ENCODE assay signal across 1 cellular context in the genomic region with DNA sequence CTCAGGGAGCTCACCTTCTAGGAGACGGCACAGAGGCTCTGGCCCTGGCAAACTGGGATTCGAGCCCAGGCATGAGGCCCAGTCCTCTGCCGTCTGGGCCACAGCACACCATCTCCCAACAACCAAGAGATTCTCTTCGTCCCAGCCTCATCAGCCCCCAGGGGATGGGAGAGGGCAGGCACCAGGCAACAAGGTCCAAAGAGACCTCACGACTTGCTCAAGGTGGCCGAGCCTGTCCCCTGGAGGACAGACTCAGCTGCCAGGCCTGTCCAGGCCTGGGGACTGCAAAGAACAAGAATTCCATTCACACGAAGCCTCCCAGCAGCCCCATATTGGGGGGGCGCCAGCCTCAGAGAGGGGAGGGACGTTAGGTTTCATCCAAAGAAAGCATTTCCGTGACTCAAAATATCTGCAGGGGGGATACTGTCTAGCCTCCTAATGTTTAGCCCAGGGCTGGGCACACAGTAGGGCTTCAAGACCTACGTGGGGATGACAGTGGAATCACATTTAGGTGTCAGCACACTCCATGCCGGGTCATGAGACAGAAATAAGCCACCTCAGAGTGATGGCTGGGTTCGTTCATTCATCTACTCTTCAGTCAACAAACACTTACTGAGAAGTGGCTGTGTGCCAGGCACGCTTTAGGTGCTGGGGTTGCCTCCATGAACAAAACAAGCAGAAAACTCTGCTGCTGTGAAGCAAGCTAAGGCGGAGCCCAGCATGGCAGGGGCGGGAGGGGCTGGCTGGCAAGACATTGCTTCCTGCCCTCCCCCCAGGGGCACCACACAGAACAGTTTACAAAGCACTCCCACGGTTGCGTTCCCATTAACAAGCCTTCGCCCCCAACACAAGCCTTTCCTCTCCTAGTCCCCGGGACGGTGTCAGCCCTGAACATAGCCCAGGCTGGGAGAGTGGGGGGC.
TF ChIP-seq lines count a peak whose summit lies in the region.

No MANE protein-coding gene starts in this region.

TF ChIP-seq in HepG2, 621 proteins besides CTCF, POLR2A, EP300 and RAD21 (continued from another document and continues in another):
- TF ChIP-seq, protein P1, sequence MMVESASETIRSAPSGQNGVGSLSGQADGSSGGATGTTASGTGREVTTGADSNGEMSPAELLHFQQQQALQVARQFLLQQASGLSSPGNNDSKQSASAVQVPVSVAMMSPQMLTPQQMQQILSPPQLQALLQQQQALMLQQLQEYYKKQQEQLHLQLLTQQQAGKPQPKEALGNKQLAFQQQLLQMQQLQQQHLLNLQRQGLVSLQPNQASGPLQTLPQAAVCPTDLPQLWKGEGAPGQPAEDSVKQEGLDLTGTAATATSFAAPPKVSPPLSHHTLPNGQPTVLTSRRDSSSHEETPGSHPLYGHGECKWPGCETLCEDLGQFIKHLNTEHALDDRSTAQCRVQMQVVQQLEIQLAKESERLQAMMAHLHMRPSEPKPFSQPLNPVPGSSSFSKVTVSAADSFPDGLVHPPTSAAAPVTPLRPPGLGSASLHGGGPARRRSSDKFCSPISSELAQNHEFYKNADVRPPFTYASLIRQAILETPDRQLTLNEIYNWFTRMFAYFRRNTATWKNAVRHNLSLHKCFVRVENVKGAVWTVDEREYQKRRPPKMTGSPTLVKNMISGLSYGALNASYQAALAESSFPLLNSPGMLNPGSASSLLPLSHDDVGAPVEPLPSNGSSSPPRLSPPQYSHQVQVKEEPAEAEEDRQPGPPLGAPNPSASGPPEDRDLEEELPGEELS (CRISPR knock-in tag; IDR thresholded peaks at IDR 0.05): no peak
- TF ChIP-seq FOXP1 (IDR thresholded peaks at IDR 0.05): no peak
- TF ChIP-seq FOXP1 (CRISPR knock-in tag; IDR thresholded peaks at IDR 0.05): no peak
- no peak for TF ChIP-seq ZNF235 (CRISPR knock-in tag; IDR thresholded peaks at IDR 0.05; ENCODE audit: borderline replicate concordance)
- TF ChIP-seq, protein P2, sequence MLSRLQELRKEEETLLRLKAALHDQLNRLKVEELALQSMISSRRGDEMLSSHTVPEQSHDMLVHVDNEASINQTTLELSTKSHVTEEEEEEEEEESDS (CRISPR knock-in tag; IDR thresholded peaks at IDR 0.05; ENCODE audit: borderline replicate concordance): no peak
- TF ChIP-seq ZNF10 (CRISPR knock-in tag; IDR thresholded peaks at IDR 0.05; ENCODE audit: borderline replicate concordance, low read depth): no peak
- no peak for TF ChIP-seq HNRNPH1 (optimal IDR thresholded peaks at IDR 0.05; ENCODE audit: low read depth, low read length)
- TF ChIP-seq MAFK (conservative IDR thresholded peaks at IDR 0.05 in 1 of 2, IDR thresholded peaks at IDR 0.05 in 1 of 2; ENCODE audit: low read length in 2 of 2): no peak
- no peak for TF ChIP-seq NCOA5 (CRISPR knock-in tag; IDR thresholded peaks at IDR 0.05)
- no peak for TF ChIP-seq MTA3 (CRISPR knock-in tag; IDR thresholded peaks at IDR 0.05)
- peak; percentile 28; the same call in 1 of the 2 replicates for TF ChIP-seq FOXA3 (CRISPR knock-in tag; IDR thresholded peaks at IDR 0.05)
- TF ChIP-seq PAWR (CRISPR knock-in tag; IDR thresholded peaks at IDR 0.05; ENCODE audit: borderline replicate concordance): no peak
- TF ChIP-seq MLLT10 (CRISPR knock-in tag; IDR thresholded peaks at IDR 0.05): no peak
- TF ChIP-seq, protein P3, sequence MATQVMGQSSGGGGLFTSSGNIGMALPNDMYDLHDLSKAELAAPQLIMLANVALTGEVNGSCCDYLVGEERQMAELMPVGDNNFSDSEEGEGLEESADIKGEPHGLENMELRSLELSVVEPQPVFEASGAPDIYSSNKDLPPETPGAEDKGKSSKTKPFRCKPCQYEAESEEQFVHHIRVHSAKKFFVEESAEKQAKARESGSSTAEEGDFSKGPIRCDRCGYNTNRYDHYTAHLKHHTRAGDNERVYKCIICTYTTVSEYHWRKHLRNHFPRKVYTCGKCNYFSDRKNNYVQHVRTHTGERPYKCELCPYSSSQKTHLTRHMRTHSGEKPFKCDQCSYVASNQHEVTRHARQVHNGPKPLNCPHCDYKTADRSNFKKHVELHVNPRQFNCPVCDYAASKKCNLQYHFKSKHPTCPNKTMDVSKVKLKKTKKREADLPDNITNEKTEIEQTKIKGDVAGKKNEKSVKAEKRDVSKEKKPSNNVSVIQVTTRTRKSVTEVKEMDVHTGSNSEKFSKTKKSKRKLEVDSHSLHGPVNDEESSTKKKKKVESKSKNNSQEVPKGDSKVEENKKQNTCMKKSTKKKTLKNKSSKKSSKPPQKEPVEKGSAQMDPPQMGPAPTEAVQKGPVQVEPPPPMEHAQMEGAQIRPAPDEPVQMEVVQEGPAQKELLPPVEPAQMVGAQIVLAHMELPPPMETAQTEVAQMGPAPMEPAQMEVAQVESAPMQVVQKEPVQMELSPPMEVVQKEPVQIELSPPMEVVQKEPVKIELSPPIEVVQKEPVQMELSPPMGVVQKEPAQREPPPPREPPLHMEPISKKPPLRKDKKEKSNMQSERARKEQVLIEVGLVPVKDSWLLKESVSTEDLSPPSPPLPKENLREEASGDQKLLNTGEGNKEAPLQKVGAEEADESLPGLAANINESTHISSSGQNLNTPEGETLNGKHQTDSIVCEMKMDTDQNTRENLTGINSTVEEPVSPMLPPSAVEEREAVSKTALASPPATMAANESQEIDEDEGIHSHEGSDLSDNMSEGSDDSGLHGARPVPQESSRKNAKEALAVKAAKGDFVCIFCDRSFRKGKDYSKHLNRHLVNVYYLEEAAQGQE (IDR thresholded peaks at IDR 0.05; ENCODE audit: borderline replicate concordance in 1 of 2, low read depth in 1 of 2, low read length in 2 of 2): no peak
- no peak for TF ChIP-seq HDAC1 (CRISPR knock-in tag; IDR thresholded peaks at IDR 0.05)
- no peak for TF ChIP-seq HMG20A (CRISPR knock-in tag; IDR thresholded peaks at IDR 0.05; ENCODE audit: borderline replicate concordance)
- no peak for TF ChIP-seq SNRNP70 (IDR thresholded peaks at IDR 0.05; ENCODE audit: low read depth, low read length)
- no peak for TF ChIP-seq KAT8 (CRISPR knock-in tag; IDR thresholded peaks at IDR 0.05)
- peak; percentile 14; the same call in 1 of the 2 replicates for TF ChIP-seq SP5 (CRISPR knock-in tag; IDR thresholded peaks at IDR 0.05; ENCODE audit: borderline replicate concordance, low read depth)
- no peak for TF ChIP-seq XBP1 (CRISPR knock-in tag; IDR thresholded peaks at IDR 0.05)
- TF ChIP-seq NFIB (CRISPR knock-in tag; IDR thresholded peaks at IDR 0.05; ENCODE audit: borderline replicate concordance): 0 out of 2 replicates have a peak, but pooled peaks have one; percentile 55
- no peak for TF ChIP-seq FOXA1 (IDR thresholded peaks at IDR 0.05)
- TF ChIP-seq FOXA1 (CRISPR knock-in tag; IDR thresholded peaks at IDR 0.05): peak; percentile 53; the same call in 1 of the 2 replicates
- no peak for TF ChIP-seq SIN3A (IDR thresholded peaks at IDR 0.05; ENCODE audit: borderline replicate concordance, low read depth, low read length)
- TF ChIP-seq REXO4 (CRISPR knock-in tag; IDR thresholded peaks at IDR 0.05; ENCODE audit: borderline replicate concordance): no peak
- TF ChIP-seq, protein P4, sequence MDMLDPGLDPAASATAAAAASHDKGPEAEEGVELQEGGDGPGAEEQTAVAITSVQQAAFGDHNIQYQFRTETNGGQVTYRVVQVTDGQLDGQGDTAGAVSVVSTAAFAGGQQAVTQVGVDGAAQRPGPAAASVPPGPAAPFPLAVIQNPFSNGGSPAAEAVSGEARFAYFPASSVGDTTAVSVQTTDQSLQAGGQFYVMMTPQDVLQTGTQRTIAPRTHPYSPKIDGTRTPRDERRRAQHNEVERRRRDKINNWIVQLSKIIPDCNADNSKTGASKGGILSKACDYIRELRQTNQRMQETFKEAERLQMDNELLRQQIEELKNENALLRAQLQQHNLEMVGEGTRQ (IDR thresholded peaks at IDR 0.05; ENCODE audit: low read depth, low read length): no peak
- TF ChIP-seq, protein P4 (CRISPR knock-in tag; IDR thresholded peaks at IDR 0.05; ENCODE audit: borderline replicate concordance): no peak
- 0 out of 2 replicates have a peak, but pooled peaks have one; percentile 16 for TF ChIP-seq PHF8 (CRISPR knock-in tag; IDR thresholded peaks at IDR 0.05)
- TF ChIP-seq, protein P5, sequence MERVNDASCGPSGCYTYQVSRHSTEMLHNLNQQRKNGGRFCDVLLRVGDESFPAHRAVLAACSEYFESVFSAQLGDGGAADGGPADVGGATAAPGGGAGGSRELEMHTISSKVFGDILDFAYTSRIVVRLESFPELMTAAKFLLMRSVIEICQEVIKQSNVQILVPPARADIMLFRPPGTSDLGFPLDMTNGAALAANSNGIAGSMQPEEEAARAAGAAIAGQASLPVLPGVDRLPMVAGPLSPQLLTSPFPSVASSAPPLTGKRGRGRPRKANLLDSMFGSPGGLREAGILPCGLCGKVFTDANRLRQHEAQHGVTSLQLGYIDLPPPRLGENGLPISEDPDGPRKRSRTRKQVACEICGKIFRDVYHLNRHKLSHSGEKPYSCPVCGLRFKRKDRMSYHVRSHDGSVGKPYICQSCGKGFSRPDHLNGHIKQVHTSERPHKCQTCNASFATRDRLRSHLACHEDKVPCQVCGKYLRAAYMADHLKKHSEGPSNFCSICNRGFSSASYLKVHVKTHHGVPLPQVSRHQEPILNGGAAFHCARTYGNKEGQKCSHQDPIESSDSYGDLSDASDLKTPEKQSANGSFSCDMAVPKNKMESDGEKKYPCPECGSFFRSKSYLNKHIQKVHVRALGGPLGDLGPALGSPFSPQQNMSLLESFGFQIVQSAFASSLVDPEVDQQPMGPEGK (CRISPR knock-in tag; IDR thresholded peaks at IDR 0.05): peak; percentile 53
- TF ChIP-seq FOXK1 (CRISPR knock-in tag; IDR thresholded peaks at IDR 0.05; ENCODE audit: borderline replicate concordance, low read depth): no peak
- no peak for TF ChIP-seq ZNF350 (CRISPR knock-in tag; IDR thresholded peaks at IDR 0.05; ENCODE audit: borderline replicate concordance, low read depth)
- TF ChIP-seq, protein P6, sequence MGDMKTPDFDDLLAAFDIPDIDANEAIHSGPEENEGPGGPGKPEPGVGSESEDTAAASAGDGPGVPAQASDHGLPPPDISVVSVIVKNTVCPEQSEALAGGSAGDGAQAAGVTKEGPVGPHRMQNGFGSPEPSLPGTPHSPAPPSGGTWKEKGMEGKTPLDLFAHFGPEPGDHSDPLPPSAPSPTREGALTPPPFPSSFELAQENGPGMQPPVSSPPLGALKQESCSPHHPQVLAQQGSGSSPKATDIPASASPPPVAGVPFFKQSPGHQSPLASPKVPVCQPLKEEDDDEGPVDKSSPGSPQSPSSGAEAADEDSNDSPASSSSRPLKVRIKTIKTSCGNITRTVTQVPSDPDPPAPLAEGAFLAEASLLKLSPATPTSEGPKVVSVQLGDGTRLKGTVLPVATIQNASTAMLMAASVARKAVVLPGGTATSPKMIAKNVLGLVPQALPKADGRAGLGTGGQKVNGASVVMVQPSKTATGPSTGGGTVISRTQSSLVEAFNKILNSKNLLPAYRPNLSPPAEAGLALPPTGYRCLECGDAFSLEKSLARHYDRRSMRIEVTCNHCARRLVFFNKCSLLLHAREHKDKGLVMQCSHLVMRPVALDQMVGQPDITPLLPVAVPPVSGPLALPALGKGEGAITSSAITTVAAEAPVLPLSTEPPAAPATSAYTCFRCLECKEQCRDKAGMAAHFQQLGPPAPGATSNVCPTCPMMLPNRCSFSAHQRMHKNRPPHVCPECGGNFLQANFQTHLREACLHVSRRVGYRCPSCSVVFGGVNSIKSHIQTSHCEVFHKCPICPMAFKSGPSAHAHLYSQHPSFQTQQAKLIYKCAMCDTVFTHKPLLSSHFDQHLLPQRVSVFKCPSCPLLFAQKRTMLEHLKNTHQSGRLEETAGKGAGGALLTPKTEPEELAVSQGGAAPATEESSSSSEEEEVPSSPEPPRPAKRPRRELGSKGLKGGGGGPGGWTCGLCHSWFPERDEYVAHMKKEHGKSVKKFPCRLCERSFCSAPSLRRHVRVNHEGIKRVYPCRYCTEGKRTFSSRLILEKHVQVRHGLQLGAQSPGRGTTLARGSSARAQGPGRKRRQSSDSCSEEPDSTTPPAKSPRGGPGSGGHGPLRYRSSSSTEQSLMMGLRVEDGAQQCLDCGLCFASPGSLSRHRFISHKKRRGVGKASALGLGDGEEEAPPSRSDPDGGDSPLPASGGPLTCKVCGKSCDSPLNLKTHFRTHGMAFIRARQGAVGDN (CRISPR knock-in tag; IDR thresholded peaks at IDR 0.05): peak; percentile 10; the same call in 1 of the 2 replicates
- peak; percentile 38; the same call in 1 of the 2 replicates for TF ChIP-seq KDM2A (CRISPR knock-in tag; IDR thresholded peaks at IDR 0.05; ENCODE audit: borderline replicate concordance, low read depth)
- TF ChIP-seq, protein P7, sequence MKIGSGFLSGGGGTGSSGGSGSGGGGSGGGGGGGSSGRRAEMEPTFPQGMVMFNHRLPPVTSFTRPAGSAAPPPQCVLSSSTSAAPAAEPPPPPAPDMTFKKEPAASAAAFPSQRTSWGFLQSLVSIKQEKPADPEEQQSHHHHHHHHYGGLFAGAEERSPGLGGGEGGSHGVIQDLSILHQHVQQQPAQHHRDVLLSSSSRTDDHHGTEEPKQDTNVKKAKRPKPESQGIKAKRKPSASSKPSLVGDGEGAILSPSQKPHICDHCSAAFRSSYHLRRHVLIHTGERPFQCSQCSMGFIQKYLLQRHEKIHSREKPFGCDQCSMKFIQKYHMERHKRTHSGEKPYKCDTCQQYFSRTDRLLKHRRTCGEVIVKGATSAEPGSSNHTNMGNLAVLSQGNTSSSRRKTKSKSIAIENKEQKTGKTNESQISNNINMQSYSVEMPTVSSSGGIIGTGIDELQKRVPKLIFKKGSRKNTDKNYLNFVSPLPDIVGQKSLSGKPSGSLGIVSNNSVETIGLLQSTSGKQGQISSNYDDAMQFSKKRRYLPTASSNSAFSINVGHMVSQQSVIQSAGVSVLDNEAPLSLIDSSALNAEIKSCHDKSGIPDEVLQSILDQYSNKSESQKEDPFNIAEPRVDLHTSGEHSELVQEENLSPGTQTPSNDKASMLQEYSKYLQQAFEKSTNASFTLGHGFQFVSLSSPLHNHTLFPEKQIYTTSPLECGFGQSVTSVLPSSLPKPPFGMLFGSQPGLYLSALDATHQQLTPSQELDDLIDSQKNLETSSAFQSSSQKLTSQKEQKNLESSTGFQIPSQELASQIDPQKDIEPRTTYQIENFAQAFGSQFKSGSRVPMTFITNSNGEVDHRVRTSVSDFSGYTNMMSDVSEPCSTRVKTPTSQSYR (CRISPR knock-in tag; IDR thresholded peaks at IDR 0.05; ENCODE audit: borderline replicate concordance): no peak
